ENCODE assay signal across 9 cellular contexts in the genomic region with DNA sequence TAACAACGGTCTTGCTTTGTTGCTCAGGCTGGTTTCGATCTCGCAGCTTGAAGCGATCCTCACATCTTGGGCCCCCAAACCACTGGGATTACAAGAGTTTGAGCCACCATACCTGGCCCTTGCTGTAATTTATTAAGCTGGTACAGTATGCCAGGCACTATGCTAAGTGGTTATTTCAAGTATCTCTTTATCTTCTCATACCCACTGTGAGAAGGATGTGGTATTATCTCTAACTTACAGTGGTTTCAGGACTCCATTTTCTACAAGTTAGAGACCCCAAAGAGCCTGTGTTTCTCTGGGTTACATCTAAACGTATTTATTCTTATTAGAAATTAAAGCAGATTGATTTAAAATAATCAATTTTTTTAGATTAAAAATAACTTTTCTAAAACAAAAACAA.
"Had no signal": no experiment of that assay in that cellular context is flagged by ENCODE, and none has a peak within 500 bp of the region (broad histone marks: within the 10 kb centered on the region; RNA-seq: fewer than 3 reads in every experiment).

No MANE protein-coding gene starts in this region.

- H3K27ac ChIP-seq: HL-60, KMS-11 had no signal

- H3K27ac Mint-ChIP-seq: IgD-negative memory B cell had no signal

- H3K4me2 ChIP-seq: KMS-11 had no signal

- DNase-seq: IMR-90, KBM-7, KG1 had no signal

- FAIRE-seq: HepG2, HTR-8/SVneo, K562 had no signal

- H3K9me3 Mint-ChIP-seq: IgD-negative memory B cell had no signal

- H3K9ac ChIP-seq: KMS-11 had no signal

- H3K4me3 ChIP-seq: K562 had no signal

- ATAC-seq: HepG2, K562 had no signal

- H3K27me3 Mint-ChIP-seq: IgD-negative memory B cell had no signal
